Comparison of ENCODE assay signal across 8 cellular contexts in genomic region chrX:123859828-123860505, GRCh38. TPM values are rescaled to one million over a fixed set of nuclear protein-coding genes. Genes with fewer than 3 reads are reported as not detected.
DNase-seq lines count a peak whose midpoint lies in the region; ATAC-seq and TF ChIP-seq lines count a peak whose summit lies in the region.

XIAP (plus strand) TSS chrX:123860053; CDS start chrX:123885663, 25,610 bp downstream.

- H3K27ac ChIP-seq in PC-9, result peak within 1 kb of the TSS; percentile 92
- peak within 1 kb of the TSS; percentile 85 to 99 for H3K27ac ChIP-seq in esophagus (ENCODE audit: low read depth in 2 of 2, low read length in 1 of 2)
- peak within 1 kb of the TSS; percentile 76 for H3K27ac ChIP-seq in muscle layer of colon (ENCODE audit: low read depth, low read length)

- H3K9me3 ChIP-seq in PC-9 (ENCODE audit: insufficient read depth, low read depth) (no peaks in the 10 kb centered on the region), esophagus (ENCODE audit: control insufficient read depth in 2 of 2, insufficient read depth in 1 of 2, low read depth in 1 of 2, low read length in 1 of 2) (peaks cover 0 to 2% of the 10 kb centered on the region in 2 donors), muscle layer of colon (ENCODE audit: low read length) (no peaks in the 10 kb centered on the region)

- H3K36me3 ChIP-seq in PC-9 (ENCODE audit: low read depth), result peaks cover 11% of the 10 kb centered on the region; the same call in 1 of the 2 replicates
- H3K36me3 ChIP-seq in esophagus (ENCODE audit: control insufficient read depth in 2 of 2, insufficient read depth in 2 of 2, low read length in 1 of 2), result no peaks in the 10 kb centered on the region
- no peaks in the 10 kb centered on the region for H3K36me3 ChIP-seq in muscle layer of colon (ENCODE audit: insufficient read depth, low read length)

- H3K27me3 ChIP-seq in PC-9 (ENCODE audit: insufficient read depth, low read depth) (no peaks in the 10 kb centered on the region), esophagus (ENCODE audit: control insufficient read depth in 1 of 2, insufficient read depth in 2 of 2, low read length in 2 of 2) (no peaks in the 10 kb centered on the region), muscle layer of colon (ENCODE audit: control insufficient read depth in 1 of 2, insufficient read depth in 2 of 2, low read length in 2 of 2) (no peaks in the 10 kb centered on the region)

- peaks cover 15% of the 10 kb centered on the region for H3K36me3 Mint-ChIP-seq in activated T-cell treated with anti-CD3 and anti-CD28 coated beads, Interleukin-2, amount 50 U/mL, for 24 hours (ENCODE audit: low read depth)

- POLR2A ChIA-PET in PC-9 (lab: Charles Lee; ENCODE audit: unreplicated experiment), result interaction anchor here (0.5 to 0.7 kb wide), 4 partner anchors 26 to 231 kb away, joined by 3 to 4 read pairs (median 3); no protein-coding TSS in a partner anchor

- H3K9me2 ChIP-seq in PC-9 (ENCODE audit: insufficient read depth), result no peaks in the 10 kb centered on the region

- intact Hi-C loops in PC-9 (cut with micrococcal nuclease; ENCODE audit: unreplicated experiment), result loop anchor here (1.0 kb wide), 2 partner anchors 57 to 100 kb away; no protein-coding TSS in a partner anchor

- peaks cover 5% of the 10 kb centered on the region for H3K27me3 Mint-ChIP-seq in activated T-cell treated with anti-CD3 and anti-CD28 coated beads, Interleukin-2, amount 50 U/mL, for 24 hours

- H2AFZ ChIP-seq in PC-9, result peak within 1 kb of the TSS; percentile 81

- WGBS in esophagus, 2 donors, result 0 to 30% methylated on average over 45 to 62 of the region's 62 CpGs

- H3K4me3 Mint-ChIP-seq in activated T-cell treated with anti-CD3 and anti-CD28 coated beads, Interleukin-2, amount 50 U/mL, for 24 hours, result peak within 1 kb of the TSS; percentile 87

- BruUV-seq in PC-9 (replicated peaks; lab: Mats Ljungman, UMichigan), result no TSS peak

- H3K4me1 Mint-ChIP-seq in activated T-cell treated with anti-CD3 and anti-CD28 coated beads, Interleukin-2, amount 50 U/mL, for 24 hours (ENCODE audit: low read depth), result peaks cover 17% of the 10 kb centered on the region

- H3K4me2 ChIP-seq in PC-9, result peak within 1 kb of the TSS; percentile 94

- no peaks in the 10 kb centered on the region for H4K20me1 ChIP-seq in PC-9 (ENCODE audit: insufficient read depth)

- H3F3A ChIP-seq in PC-9 (ENCODE audit: insufficient read depth, low read depth), result peaks cover 28% of the 10 kb centered on the region

- no peak for TF ChIP-seq CTCF in PC-9 (conservative IDR thresholded peaks at IDR 0.05)

- H3K9ac ChIP-seq in muscle layer of colon (ENCODE audit: low read length), result peak within 1 kb of the TSS; percentile 46

- H3K9me3 Mint-ChIP-seq in activated T-cell treated with anti-CD3 and anti-CD28 coated beads, Interleukin-2, amount 50 U/mL, for 24 hours, result no peaks in the 10 kb centered on the region

- peak; percentile 68 for ATAC-seq in GM19467 (IDR thresholded peaks at IDR 0.05; ENCODE audit: unreplicated experiment)

- peak; percentile 88 for DNase-seq in Caki2 (ENCODE audit: low read depth)
- peak; percentile 64 for DNase-seq in HS-27A (ENCODE audit: low read depth)
- peak; percentile 91 to 94 for DNase-seq in PC-9
- peak; percentile 82 for DNase-seq in activated T-cell treated with anti-CD3 and anti-CD28 coated beads, Interleukin-2, amount 50 U/mL, for 24 hours
- peak; percentile 21 to 47 for DNase-seq in stimulated activated CD8-positive, alpha-beta memory T cell treated with anti-CD3 and anti-CD28 coated beads, Interleukin-7, amount 100 ng/mL, for 4 hours (ENCODE audit: low read depth in 2 of 2)

- H3K4me3 ChIP-seq in PC-9, result peak within 1 kb of the TSS; percentile 64
- H3K4me3 ChIP-seq in esophagus (ENCODE audit: low read depth in 1 of 2, low read length in 2 of 2), result peak within 1 kb of the TSS; percentile 48 to 82
- peak within 1 kb of the TSS; percentile 50 to 91 for H3K4me3 ChIP-seq in muscle layer of colon (ENCODE audit: low read depth in 1 of 2, low read length in 2 of 2)

- H3K79me2 ChIP-seq in PC-9 (ENCODE audit: low read depth), result peaks cover 42% of the 10 kb centered on the region

- peak within 1 kb of the TSS; percentile 93 for H3K27ac Mint-ChIP-seq in activated T-cell treated with anti-CD3 and anti-CD28 coated beads, Interleukin-2, amount 50 U/mL, for 24 hours

- H3K4me1 ChIP-seq in PC-9 (replicated peaks; ENCODE audit: insufficient read depth) (peaks cover 30% of the 10 kb centered on the region), esophagus (ENCODE audit: control insufficient read depth in 2 of 2, insufficient read depth in 2 of 2, low read length in 1 of 2) (no peaks in the 10 kb centered on the region), muscle layer of colon (ENCODE audit: insufficient read depth, low read length) (no peaks in the 10 kb centered on the region)

- in situ Hi-C loops in Caki2 (cut with HindIII; ENCODE audit: low pct_unique_long_range_greater_than_20kb, low sequenced_read_pairs), result no loop called here

- CTCF ChIA-PET in PC-9 (lab: Charles Lee), result interaction anchor here (0.7 to 1.4 kb wide), 4 partner anchors 24 to 96 kb away, joined by 3 to 11 read pairs (median 4); no protein-coding TSS in a partner anchor

RNA-seq across cellular contexts. Expression of gene XIAP, which starts in this region (rescaled TPM):
- total RNA-seq in Caki2 (2014; rRNA removed; shearing (Covaris generic); ENCODE audit: low replicate concordance), result 11.0 and 24.5 TPM in 2 replicates
- 47.7 and 59.5 TPM in 2 replicates for total RNA-seq in PC-9 (2021)
- 1 to 10 TPM; 8.0 to 8.7 TPM for polyA plus RNA-seq in esophagus

Comparison
In these comparisons a context has a peak if more than half of its experiments do, and no peak if none do; other contexts are left out.
1. Peak in every context shown above with its lines: DNase-seq, ATAC-seq, H3K4me3 ChIP-seq and H3K27ac ChIP-seq.
2. DNase-seq: peak in every context shown above with its lines; median percentile 92 in PC-9; 88 in Caki2; 82 in activated T-cell treated with anti-CD3 and anti-CD28 coated beads, Interleukin-2, amount 50 U/mL, for 24 hours; 64 in HS-27A; 34 in stimulated activated CD8-positive, alpha-beta memory T cell treated with anti-CD3 and anti-CD28 coated beads, Interleukin-7, amount 100 ng/mL, for 4 hours.